In the genomic region with DNA sequence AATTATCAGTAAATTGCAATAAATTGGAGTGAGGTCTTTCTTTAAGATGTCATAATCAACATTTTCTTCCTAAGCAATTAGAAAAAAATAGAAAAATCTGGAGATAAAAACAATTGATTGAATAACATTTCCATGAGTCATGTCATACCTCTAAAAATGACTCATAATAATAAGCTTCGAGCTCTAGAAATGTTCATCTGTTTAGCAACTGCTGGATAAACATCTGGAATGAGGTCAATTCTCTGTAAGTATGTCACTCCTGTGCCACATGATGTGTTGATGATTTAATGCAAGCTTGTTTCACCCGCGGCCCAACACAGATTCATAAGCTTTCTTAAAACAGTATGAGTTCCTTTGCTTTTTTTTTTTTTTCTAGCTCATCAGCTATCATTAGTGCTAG, we compare ENCODE assay signal across 1 cellular context.
TF ChIP-seq lines count a peak whose summit lies in the region.

No MANE protein-coding gene starts in this region.

TF ChIP-seq in SK-N-SH, 30 proteins besides CTCF, POLR2A, EP300 and RAD21 (continued from another document):
- no peak for TF ChIP-seq IRF3 (IDR thresholded peaks at IDR 0.05; ENCODE audit: low read depth, low read length)
- TF ChIP-seq JUND (IDR thresholded peaks at IDR 0.05): peak; percentile 58
- no peak for TF ChIP-seq RCOR1 (IDR thresholded peaks at IDR 0.05; ENCODE audit: low read length)
- no peak for TF ChIP-seq EZH2phosphoT487 (IDR thresholded peaks at IDR 0.05; ENCODE audit: borderline replicate concordance, low read depth)
- TF ChIP-seq CHD2 (IDR thresholded peaks at IDR 0.05; ENCODE audit: low read length, partially characterized antibody): no peak
- TF ChIP-seq, protein P1, sequence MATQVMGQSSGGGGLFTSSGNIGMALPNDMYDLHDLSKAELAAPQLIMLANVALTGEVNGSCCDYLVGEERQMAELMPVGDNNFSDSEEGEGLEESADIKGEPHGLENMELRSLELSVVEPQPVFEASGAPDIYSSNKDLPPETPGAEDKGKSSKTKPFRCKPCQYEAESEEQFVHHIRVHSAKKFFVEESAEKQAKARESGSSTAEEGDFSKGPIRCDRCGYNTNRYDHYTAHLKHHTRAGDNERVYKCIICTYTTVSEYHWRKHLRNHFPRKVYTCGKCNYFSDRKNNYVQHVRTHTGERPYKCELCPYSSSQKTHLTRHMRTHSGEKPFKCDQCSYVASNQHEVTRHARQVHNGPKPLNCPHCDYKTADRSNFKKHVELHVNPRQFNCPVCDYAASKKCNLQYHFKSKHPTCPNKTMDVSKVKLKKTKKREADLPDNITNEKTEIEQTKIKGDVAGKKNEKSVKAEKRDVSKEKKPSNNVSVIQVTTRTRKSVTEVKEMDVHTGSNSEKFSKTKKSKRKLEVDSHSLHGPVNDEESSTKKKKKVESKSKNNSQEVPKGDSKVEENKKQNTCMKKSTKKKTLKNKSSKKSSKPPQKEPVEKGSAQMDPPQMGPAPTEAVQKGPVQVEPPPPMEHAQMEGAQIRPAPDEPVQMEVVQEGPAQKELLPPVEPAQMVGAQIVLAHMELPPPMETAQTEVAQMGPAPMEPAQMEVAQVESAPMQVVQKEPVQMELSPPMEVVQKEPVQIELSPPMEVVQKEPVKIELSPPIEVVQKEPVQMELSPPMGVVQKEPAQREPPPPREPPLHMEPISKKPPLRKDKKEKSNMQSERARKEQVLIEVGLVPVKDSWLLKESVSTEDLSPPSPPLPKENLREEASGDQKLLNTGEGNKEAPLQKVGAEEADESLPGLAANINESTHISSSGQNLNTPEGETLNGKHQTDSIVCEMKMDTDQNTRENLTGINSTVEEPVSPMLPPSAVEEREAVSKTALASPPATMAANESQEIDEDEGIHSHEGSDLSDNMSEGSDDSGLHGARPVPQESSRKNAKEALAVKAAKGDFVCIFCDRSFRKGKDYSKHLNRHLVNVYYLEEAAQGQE (IDR thresholded peaks at IDR 0.05; ENCODE audit: low read depth, low read length): no peak
- TF ChIP-seq YY1 (IDR thresholded peaks at IDR 0.05; ENCODE audit: low read depth): no peak
- peak; percentile 70; the same call in 1 of the 2 replicates for TF ChIP-seq FOSL2 (IDR thresholded peaks at IDR 0.05; ENCODE audit: borderline replicate concordance, low read depth)
- no peak for TF ChIP-seq SMC3 (IDR thresholded peaks at IDR 0.05; ENCODE audit: low read depth, low read length)
- no peak for TF ChIP-seq FOXJ3 (CRISPR knock-in tag; IDR thresholded peaks at IDR 0.05)
- no peak for TF ChIP-seq USF2 (IDR thresholded peaks at IDR 0.05; ENCODE audit: borderline replicate concordance, low read depth, low read length)
- no peak for TF ChIP-seq SIN3A (IDR thresholded peaks at IDR 0.05; ENCODE audit: borderline replicate concordance, low read depth, low read length)
- TF ChIP-seq, protein P2, sequence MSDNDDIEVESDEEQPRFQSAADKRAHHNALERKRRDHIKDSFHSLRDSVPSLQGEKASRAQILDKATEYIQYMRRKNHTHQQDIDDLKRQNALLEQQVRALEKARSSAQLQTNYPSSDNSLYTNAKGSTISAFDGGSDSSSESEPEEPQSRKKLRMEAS (IDR thresholded peaks at IDR 0.05; ENCODE audit: low read depth): no peak
- TF ChIP-seq POLR2AphosphoS5 (IDR thresholded peaks at IDR 0.05; ENCODE audit: low read depth, low read length): no peak
- TF ChIP-seq TEAD4 (IDR thresholded peaks at IDR 0.05; ENCODE audit: borderline replicate concordance, insufficient read depth): no peak
- TF ChIP-seq MXI1 (IDR thresholded peaks at IDR 0.05; ENCODE audit: low read depth, low read length): no peak
- TF ChIP-seq TCF12 (IDR thresholded peaks at IDR 0.05): peak; percentile 66
- TF ChIP-seq NRF1 (IDR thresholded peaks at IDR 0.05; ENCODE audit: low read depth, low read length): no peak
- no peak for TF ChIP-seq GATA2 (CRISPR knock-in tag; IDR thresholded peaks at IDR 0.05)
- no peak for TF ChIP-seq GABPA (IDR thresholded peaks at IDR 0.05; ENCODE audit: low read depth)
- no peak for TF ChIP-seq RFX5 (IDR thresholded peaks at IDR 0.05; ENCODE audit: low read length)
